In the genomic region with DNA sequence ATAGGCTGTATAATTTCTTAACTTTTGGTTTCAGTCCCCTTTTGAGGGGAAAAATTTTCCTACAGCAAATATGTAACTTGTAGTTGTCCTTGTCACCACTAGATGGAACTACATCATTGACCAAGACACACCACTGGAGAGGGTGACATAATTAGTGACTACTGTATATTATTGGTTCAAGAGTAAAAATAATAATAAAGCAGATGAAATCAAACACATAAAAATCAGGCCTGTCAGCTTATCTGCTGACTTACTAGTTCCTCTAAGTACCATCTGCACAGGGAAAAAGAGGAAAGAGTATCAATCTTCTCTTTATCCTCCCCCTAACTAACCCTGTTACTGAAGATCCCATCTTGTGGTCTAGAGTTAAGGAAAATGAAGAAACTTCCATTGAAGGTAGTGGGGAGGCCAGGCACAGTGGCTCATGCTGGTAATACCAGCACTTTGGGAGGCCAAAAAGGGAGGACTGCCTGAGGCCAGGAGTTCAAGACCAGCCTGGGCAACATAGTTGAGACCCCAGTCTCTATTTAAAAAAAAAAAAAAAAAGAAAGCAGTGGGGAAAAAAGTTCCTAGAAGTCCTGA, we compare ENCODE assay signal across 8 cellular contexts. TPM values are rescaled to one million over a fixed set of nuclear protein-coding genes. Genes with fewer than 3 reads are reported as not detected.
A peak's percentile ranks its signal among the peaks of the same experiment; 100 is the strongest.
DNase-seq lines count a peak whose midpoint lies in the region; ATAC-seq and TF ChIP-seq lines count a peak whose summit lies in the region.

No MANE protein-coding gene starts in this region.

- intact Hi-C loops in activated CD4-positive, alpha-beta T cell treated with anti-CD3 and anti-CD28 coated beads for 36 hours (cut with DNase I, micrococcal nuclease), result loop anchor here (1.0 kb wide), 3 partner anchors 88 to 97 kb away; no protein-coding TSS in a partner anchor
- intact Hi-C loops in ovary (cut with DNase I), result loop anchor here (5.0 to 10.0 kb wide), 2 partner anchors 90 to 93 kb away; no protein-coding TSS in a partner anchor

- no peak for TF ChIP-seq POLR2A in ovary (IDR thresholded peaks at IDR 0.05)

- H3K4me3 ChIP-seq in fibroblast of the aortic adventitia (ENCODE audit: low read depth, low read length) (no peak overlapping the region), ovary (no peak overlapping the region)

- H4K8ac ChIP-seq in H9 (replicated peaks; ENCODE audit: insufficient read length, low read depth, low read length), result no peak overlapping the region

- no peaks in the 10 kb centered on the region for H3K4me1 ChIP-seq in H9 (ENCODE audit: insufficient read depth, low read length)
- H3K4me1 ChIP-seq in ovary (ENCODE audit: insufficient read depth), result no peaks in the 10 kb centered on the region

- H3T11ph ChIP-seq in H9 (ENCODE audit: low read length), result no peak overlapping the region

- no peak overlapping the region for H2BK12ac ChIP-seq in H9 (ENCODE audit: insufficient read length, low read depth, low read length)

- no peaks in the 10 kb centered on the region for H3K36me3 ChIP-seq in ovary

- ATAC-seq in activated CD4-positive, alpha-beta T cell treated with anti-CD3 and anti-CD28 coated beads for 36 hours, result peak; percentile 68

- DNase-seq in activated CD4-positive, alpha-beta T cell treated with anti-CD3 and anti-CD28 coated beads for 36 hours, result no peak
- DNase-seq in activated CD4-positive, alpha-beta T cell treated with anti-CD3 and anti-CD28 coated beads, Interleukin-2, amount 50 U/mL, for 48 hours, result no peak
- DNase-seq in H9, result no peak
- DNase-seq in M059J (ENCODE audit: low read depth), result peak; percentile 38
- peak; percentile 58 for DNase-seq in SW480 (ENCODE audit: low spot score)
- peak; percentile 71 for DNase-seq in fibroblast of the aortic adventitia (ENCODE audit: low read depth)
- DNase-seq in ovary, result no peak
- no peak for DNase-seq in mucosa of gallbladder (ENCODE audit: low spot score)

- H3K23me2 ChIP-seq in H9 (ENCODE audit: insufficient read length, low read depth, low read length, poor library complexity, severe bottlenecking), result no peaks in the 10 kb centered on the region

- POLR2A ChIA-PET in activated CD4-positive, alpha-beta T cell treated with anti-CD3 and anti-CD28 coated beads for 36 hours (lab: Charles Lee), result no interaction called here

- H2AFZ ChIP-seq in H9 (ENCODE audit: low read length), result no peak overlapping the region

- H3K27me3 ChIP-seq in H9 (ENCODE audit: insufficient read depth, low read length) (no peaks in the 10 kb centered on the region), ovary (no peaks in the 10 kb centered on the region)

- H2BK15ac ChIP-seq in H9 (ENCODE audit: low read depth, low read length), result no peak overlapping the region

- H2BK5ac ChIP-seq in H9 (ENCODE audit: insufficient read length, low read length), result no peak overlapping the region

- H3K4me2 ChIP-seq in H9 (ENCODE audit: insufficient read depth, insufficient read length, low read length), result no peak overlapping the region

- no peak overlapping the region for H4K91ac ChIP-seq in H9 (ENCODE audit: insufficient read length, low read depth, low read length)

- TF ChIP-seq CTCF in H9 (conservative IDR thresholded peaks at IDR 0.05), result peak; percentile 81
- TF ChIP-seq CTCF in fibroblast of the aortic adventitia (IDR thresholded peaks at IDR 0.05; ENCODE audit: insufficient read depth, low read length), result peak; percentile 63
- TF ChIP-seq CTCF in ovary (IDR thresholded peaks at IDR 0.05), result peak; percentile 34 to 70 (median 51)

- no peak overlapping the region for H3K18ac ChIP-seq in H9 (ENCODE audit: insufficient read length, low read depth, low read length)

- H3K9me3 Mint-ChIP-seq in activated CD4-positive, alpha-beta T cell treated with anti-CD3 and anti-CD28 coated beads for 36 hours (ENCODE audit: low read depth), result no peaks in the 10 kb centered on the region
- H3K9me3 Mint-ChIP-seq in H9, result no peaks in the 10 kb centered on the region

- H3K27ac ChIP-seq in H9 (ENCODE audit: insufficient read length, low read depth, low read length), result no peak overlapping the region
- H3K27ac ChIP-seq in ovary, result no peak overlapping the region

- no peak overlapping the region for H4K5ac ChIP-seq in H9 (ENCODE audit: insufficient read length, low read depth, low read length)

- H3K9me3 ChIP-seq in H9 (ENCODE audit: control insufficient read depth, low read depth, low read length) (no peaks in the 10 kb centered on the region), ovary (no peaks in the 10 kb centered on the region)

- H3K36me3 Mint-ChIP-seq in activated CD4-positive, alpha-beta T cell treated with anti-CD3 and anti-CD28 coated beads for 36 hours (ENCODE audit: low read depth), result peaks cover 24% of the 10 kb centered on the region
- peaks cover 12 to 59% (median 41%) of the 10 kb centered on the region in 3 experiments; a peak in 6 of 7 replicates for H3K36me3 Mint-ChIP-seq in H9 (ENCODE audit: insufficient read depth in 1 of 3, low read depth in 3 of 3)

- H3K79me2 ChIP-seq in H9 (ENCODE audit: insufficient read depth, low read length), result no peaks in the 10 kb centered on the region

- peaks cover 3% of the 10 kb centered on the region for H3K79me1 ChIP-seq in H9 (ENCODE audit: insufficient read depth, low read depth, low read length, poor library complexity, severe bottlenecking)

- no peak overlapping the region for H3K56ac ChIP-seq in H9 (ENCODE audit: insufficient read length, low read depth, low read length)

- no peak overlapping the region for H2BK20ac ChIP-seq in H9 (ENCODE audit: low read depth, low read length, poor library complexity, severe bottlenecking)

- no peak overlapping the region for H2AK5ac ChIP-seq in H9 (ENCODE audit: insufficient read length, low read length)

- no peaks in the 10 kb centered on the region for H4K20me1 ChIP-seq in H9 (ENCODE audit: control insufficient read depth, insufficient read depth, insufficient read length)

- no peak overlapping the region for H3K14ac ChIP-seq in H9 (ENCODE audit: insufficient read depth, low read length)

- no peak overlapping the region for H3K23ac ChIP-seq in H9 (ENCODE audit: insufficient read length, low read depth, low read length)

- no peak for TF ChIP-seq EP300 in ovary (IDR thresholded peaks at IDR 0.05)

- no peak overlapping the region for H2BK120ac ChIP-seq in H9 (ENCODE audit: low read depth, low read length, poor library complexity, severe bottlenecking)

- H3K27ac Mint-ChIP-seq in activated CD4-positive, alpha-beta T cell treated with anti-CD3 and anti-CD28 coated beads for 36 hours, result no peak overlapping the region
- H3K27ac Mint-ChIP-seq in H9, result no peak overlapping the region

- H3K4ac ChIP-seq in H9 (ENCODE audit: low read depth, low read length), result no peak overlapping the region

- no peak overlapping the region for H3K9ac ChIP-seq in H9 (ENCODE audit: extremely low read depth, insufficient read length, low read length)

- no peaks in the 10 kb centered on the region for H3K27me3 Mint-ChIP-seq in activated CD4-positive, alpha-beta T cell treated with anti-CD3 and anti-CD28 coated beads for 36 hours
- no peaks in the 10 kb centered on the region for H3K27me3 Mint-ChIP-seq in H9 (ENCODE audit: low read depth)

- H3K4me1 Mint-ChIP-seq in activated CD4-positive, alpha-beta T cell treated with anti-CD3 and anti-CD28 coated beads for 36 hours, result no peaks in the 10 kb centered on the region
- H3K4me1 Mint-ChIP-seq in H9, result no peaks in the 10 kb centered on the region

- CTCF ChIA-PET in activated CD4-positive, alpha-beta T cell treated with anti-CD3 and anti-CD28 coated beads for 36 hours (lab: Charles Lee), result interaction anchor here (0.6 to 10.2 kb wide), 12 partner anchors 11 to 112 kb away, joined by 3 to 155 read pairs (median 4); no protein-coding TSS in a partner anchor

- no peak overlapping the region for H3K4me3 Mint-ChIP-seq in activated CD4-positive, alpha-beta T cell treated with anti-CD3 and anti-CD28 coated beads for 36 hours
- H3K4me3 Mint-ChIP-seq in H9, result no peak overlapping the region

RNA-seq across cellular contexts. Expression of gene ENOSF1, which starts 29.6 kb away (rescaled TPM):
- total RNA-seq in activated CD4-positive, alpha-beta T cell treated with anti-CD3 and anti-CD28 coated beads for 36 hours, result 10 to 100 TPM; 92.6 to 97.4 TPM
- total RNA-seq in H9 (2021), result 37.9 and 40.3 TPM in 2 replicates
- total RNA-seq in M059J (2014; rRNA removed; shearing (Covaris generic)), result 3.5 and 4.5 TPM in 2 replicates
- 49.5 and 55.7 TPM in 2 replicates for total RNA-seq in fibroblast of the aortic adventitia (ENCODE audit: low replicate concordance)
- 10 to 100 TPM; 45.1 to 94.9 (median 55.1) TPM for total RNA-seq in ovary
- polyA plus RNA-seq in ovary, result 10 to 100 TPM; 29.2 to 52.7 TPM
- 58.4 TPM for total RNA-seq in mucosa of gallbladder

Comparison
In these comparisons a context has a peak if more than half of its experiments do, and no peak if none do; other contexts are left out.
1. DNase-seq: peak in M059J (single experiment), SW480 (single experiment) and fibroblast of the aortic adventitia (single experiment); none in activated CD4-positive, alpha-beta T cell treated with anti-CD3 and anti-CD28 coated beads for 36 hours (single experiment), activated CD4-positive, alpha-beta T cell treated with anti-CD3 and anti-CD28 coated beads, Interleukin-2, amount 50 U/mL, for 48 hours (0 of 2), H9 (single experiment), ovary (0 of 5) and mucosa of gallbladder (single experiment).
2. Peak in every context shown above with its lines, with median percentiles within 50 percentile points of each other: CTCF ChIP-seq.